ENCODE assay signal across 15 cellular contexts in the genomic region with DNA sequence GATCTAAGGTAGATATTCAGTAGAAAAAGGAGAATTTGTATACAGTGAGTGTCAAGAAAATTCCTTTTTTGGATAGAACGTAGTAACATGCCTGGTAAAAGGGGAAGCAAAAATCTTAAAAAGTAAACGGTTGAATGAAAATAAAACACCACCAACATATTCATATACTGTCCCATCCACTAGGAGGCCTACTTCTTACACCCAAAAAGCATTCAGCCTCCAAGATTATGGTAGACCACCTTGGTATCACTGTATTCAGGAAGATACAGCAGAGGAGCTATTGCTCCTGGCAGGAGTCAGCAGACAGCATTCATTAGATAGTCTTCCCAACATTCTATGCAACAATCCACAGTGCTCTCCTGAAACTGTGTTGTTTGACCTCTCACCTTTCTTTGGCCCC.
"Had no signal": no experiment of that assay in that cellular context is flagged by ENCODE, and none has a peak within 500 bp of the region (broad histone marks: within the 10 kb centered on the region; RNA-seq: fewer than 3 reads in every experiment).

No MANE protein-coding gene starts in this region.

- H3K27me3 ChIP-seq: esophagus muscularis mucosa, heart right ventricle, sigmoid colon had no signal

- H3K27ac ChIP-seq: coronary artery, esophagus muscularis mucosa, heart right ventricle, parathyroid adenoma, sigmoid colon had no signal

- H3K9me3 ChIP-seq: esophagus muscularis mucosa, heart right ventricle, sigmoid colon had no signal

- H3K4me3 ChIP-seq: coronary artery, esophagus muscularis mucosa, heart right ventricle, sigmoid colon had no signal

- ATAC-seq: activated CD8-positive, alpha-beta T cell treated with anti-CD3 and anti-CD28 coated beads for 36 hours; activated T-cell treated with anti-CD3 and anti-CD28 coated beads, Interleukin-2, amount 50 U/mL, for 4 hours; heart right ventricle; natural killer cell; stimulated activated memory B cell treated with anti-CD40 and anti-IgM and Interleukin-4, amounts not matched to agents 10 μg/mL and 1 μg/mL and 100 μg/mL, for 72 hours had no signal

- DNase-seq: activated CD4-positive, alpha-beta T cell treated with anti-CD3 and anti-CD28 coated beads for 48 hours; activated CD4-positive, CD25-positive, alpha-beta regulatory T cell; activated CD8-positive, alpha-beta T cell treated with anti-CD3 and anti-CD28 coated beads for 36 hours; activated naive CD4-positive, alpha-beta T cell treated with anti-CD3 and anti-CD28 coated beads for 36 hours; activated T-cell treated with anti-CD3 and anti-CD28 coated beads, Interleukin-2, amount 50 U/mL, for 4 hours; heart right ventricle; natural killer cell; sigmoid colon; stimulated activated CD4-positive, alpha-beta T cell treated with anti-CD3 and anti-CD28 coated beads, Interleukin-4, amount 100 ng/mL, for 24 hours; T-helper 1 cell; T-helper 9 cell had no signal

- H3K4me1 ChIP-seq: esophagus muscularis mucosa, heart right ventricle, parathyroid adenoma, sigmoid colon had no signal

- H3K36me3 ChIP-seq: esophagus muscularis mucosa, heart right ventricle, sigmoid colon had no signal
